In genomic region chr9:35731415-35732184, GRCh38 we compare ENCODE assay signal across 8 cellular contexts.
DNase-seq lines count a peak whose midpoint lies in the region; ATAC-seq and TF ChIP-seq lines count a peak whose summit lies in the region.

No MANE protein-coding gene starts in this region.

- H3K79me2 ChIP-seq in OCI-LY3 (ENCODE audit: low read length) = peaks cover 64% of the 10 kb centered on the region

- H4K20me1 ChIP-seq in OCI-LY3 (ENCODE audit: insufficient read depth, low read length) = peaks cover 35% of the 10 kb centered on the region

- H3K27me3 ChIP-seq in OCI-LY3 (ENCODE audit: low read depth, low read length) = no peaks in the 10 kb centered on the region
- H3K27me3 ChIP-seq in endocrine pancreas (ENCODE audit: control insufficient read depth, insufficient read depth, low read length) = no peaks in the 10 kb centered on the region
- no peaks in the 10 kb centered on the region for H3K27me3 ChIP-seq in neutrophil

- H3K4me3 ChIP-seq in OCI-LY3 (ENCODE audit: low read length) (peak overlapping the region; percentile 94), endocrine pancreas (ENCODE audit: control insufficient read depth, insufficient read depth, low read length) (peak overlapping the region; percentile 90), neutrophil (ENCODE audit: low read depth in 1 of 2, low read length in 1 of 2) (peak overlapping the region; percentile 93 to 94)

- peak overlapping the region; percentile 96 for H3K4me2 ChIP-seq in OCI-LY3 (ENCODE audit: low read length)

- H3K36me3 ChIP-seq in OCI-LY3 (replicated peaks; ENCODE audit: low read depth, low read length) (peaks cover 18% of the 10 kb centered on the region), endocrine pancreas (ENCODE audit: control insufficient read depth, insufficient read depth, low read length) (no peaks in the 10 kb centered on the region), neutrophil (peaks cover 41% of the 10 kb centered on the region)

- peak overlapping the region; percentile 25; the same call in 1 of the 2 replicates for H2AFZ ChIP-seq in OCI-LY3 (ENCODE audit: low read depth, low read length)

- peak overlapping the region; percentile 87 for H3K27ac ChIP-seq in OCI-LY3 (ENCODE audit: low read length)
- H3K27ac ChIP-seq in neutrophil = peak overlapping the region; percentile 99

- TF ChIP-seq CTCF in OCI-LY3 (IDR thresholded peaks at IDR 0.05; ENCODE audit: low read depth, low read length) (no peak), neutrophil (IDR thresholded peaks at IDR 0.05) (no peak)

- DNase-seq in NOMO-1 (lab: John Stamatoyannopoulos, UW; ENCODE audit: unreplicated experiment in 2 of 2) (peak; percentile 38 to 56), NOMO-1 treated with dmso at 0.1 percent for 144 hours (lab: John Stamatoyannopoulos, UW; ENCODE audit: unreplicated experiment) (no peak)

- ATAC-seq in GM21367 (IDR thresholded peaks at IDR 0.05; ENCODE audit: unreplicated experiment) (no peak), HG02798 (IDR thresholded peaks at IDR 0.05; ENCODE audit: poor library complexity, unreplicated experiment) (no peak), HG03457 (IDR thresholded peaks at IDR 0.05; ENCODE audit: unreplicated experiment) (no peak)

- H3K4me1 ChIP-seq in OCI-LY3 (ENCODE audit: low read length) (peaks cover 49% of the 10 kb centered on the region), endocrine pancreas (ENCODE audit: control insufficient read depth, insufficient read depth, low read length) (peaks cover 19% of the 10 kb centered on the region), neutrophil (ENCODE audit: control insufficient read depth in 1 of 2, insufficient read depth in 1 of 2, low read depth in 1 of 2, low read length in 1 of 2) (peaks cover 57 to 63% of the 10 kb centered on the region in 2 experiments)

- H3K9me3 ChIP-seq in OCI-LY3 (ENCODE audit: insufficient read depth, low read length) = no peaks in the 10 kb centered on the region
- no peaks in the 10 kb centered on the region for H3K9me3 ChIP-seq in endocrine pancreas (ENCODE audit: control insufficient read depth, low read length)
- no peaks in the 10 kb centered on the region for H3K9me3 ChIP-seq in neutrophil

- H3K9ac ChIP-seq in OCI-LY3 (ENCODE audit: low read length) (peak overlapping the region; percentile 92), endocrine pancreas (ENCODE audit: control insufficient read depth, insufficient read depth, low read length) (peak overlapping the region; percentile 92)
